Comparison of ENCODE assay signal across 10 cellular contexts in the genomic region with DNA sequence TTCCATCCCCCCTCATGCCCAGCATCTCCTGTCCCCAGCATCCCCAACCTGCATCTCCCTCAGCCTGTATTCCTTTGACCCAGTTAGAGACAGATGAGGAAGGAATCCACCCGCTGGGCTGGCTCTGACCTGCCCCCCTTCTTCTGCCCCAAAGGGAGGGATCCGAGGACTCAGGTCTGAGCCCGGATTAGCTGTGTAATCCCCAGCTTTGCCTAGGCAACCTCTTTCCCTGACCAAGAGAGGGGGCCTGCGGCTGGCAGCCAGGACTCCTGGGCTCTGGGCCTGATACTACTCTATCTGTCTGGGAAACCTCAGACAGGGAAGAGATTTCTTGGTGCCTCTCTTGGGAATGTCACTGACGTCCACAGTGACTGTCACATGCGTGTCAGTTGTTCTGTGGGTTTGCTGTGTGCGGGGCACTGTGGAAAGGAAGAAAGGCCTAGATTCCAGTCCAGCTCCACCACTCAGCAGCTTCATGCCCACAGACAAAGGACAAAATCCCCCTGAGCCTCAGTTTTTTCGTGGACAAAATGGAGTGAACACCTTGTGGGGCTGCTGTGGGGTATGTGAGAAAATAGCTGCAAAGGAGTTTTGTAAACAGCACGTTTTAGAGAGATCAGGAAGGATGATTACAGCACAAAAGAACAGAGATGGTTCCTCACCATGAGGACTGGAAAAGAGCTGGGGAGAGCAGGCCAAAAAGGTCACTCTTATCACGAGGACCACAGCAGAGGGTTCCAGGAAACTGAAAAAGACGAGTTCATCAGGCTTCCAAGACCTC. TPM values are rescaled to one million over a fixed set of nuclear protein-coding genes. Genes with fewer than 3 reads are reported as not detected.
DNase-seq lines count a peak whose midpoint lies in the region; ATAC-seq and TF ChIP-seq lines count a peak whose summit lies in the region.
"Had no signal": no experiment of that assay in that cellular context is flagged by ENCODE, and none has a peak within 500 bp of the region (broad histone marks: within the 10 kb centered on the region; RNA-seq: fewer than 3 reads in every experiment).

No MANE protein-coding gene starts in this region.

- no peak overlapping the region for H3K4me3 ChIP-seq in CD8-positive, alpha-beta T cell (ENCODE audit: low read depth, low read length)
- peak overlapping the region; percentile 95 for H3K4me3 ChIP-seq in Loucy (ENCODE audit: low read length, poor library complexity, severe bottlenecking)

- H3K4me1 Mint-ChIP-seq in CD8-positive, alpha-beta T cell (ENCODE audit: low read depth) = peaks cover 22% of the 10 kb centered on the region
- peaks cover 43% of the 10 kb centered on the region for H3K4me1 Mint-ChIP-seq in brain
- H3K4me1 Mint-ChIP-seq in natural killer cell = peaks cover 19 to 25% of the 10 kb centered on the region in 2 donors

- H3K27me3 Mint-ChIP-seq in CD8-positive, alpha-beta T cell (ENCODE audit: low read depth) = peaks cover 15% of the 10 kb centered on the region
- H3K27me3 Mint-ChIP-seq in brain = peaks cover 25% of the 10 kb centered on the region
- H3K27me3 Mint-ChIP-seq in natural killer cell (ENCODE audit: low read depth in 2 of 2) = no peaks in the 10 kb centered on the region

- no peaks in the 10 kb centered on the region for H3K9me3 ChIP-seq in CD8-positive, alpha-beta T cell (ENCODE audit: low read length)
- H3K9me3 ChIP-seq in Loucy (ENCODE audit: insufficient read depth, low read depth, low read length) = peaks cover 5% of the 10 kb centered on the region; the same call in 1 of the 2 replicates

- ATAC-seq in CD8-positive, alpha-beta T cell = no peak
- ATAC-seq in natural killer cell = no peak

- intact Hi-C loops in CD8-positive, alpha-beta T cell (cut with DNase I, micrococcal nuclease) = loop anchor here (1.0 to 10.0 kb wide), 10 partner anchors 9 to 253 kb away; a partner anchor contains a TSS
- intact Hi-C loops in natural killer cell (cut with micrococcal nuclease) = loop anchor here (5.0 kb wide), 1 partner anchor 33 kb away; no protein-coding TSS in a partner anchor

- H3K27ac Mint-ChIP-seq in CD8-positive, alpha-beta T cell = peak overlapping the region; percentile 45
- peak overlapping the region; percentile 50 to 98 (median 76) for H3K27ac Mint-ChIP-seq in brain
- H3K27ac Mint-ChIP-seq in natural killer cell = no peak overlapping the region

- H4K20me1 ChIP-seq in Loucy (ENCODE audit: insufficient read depth, low read length, poor library complexity, severe bottlenecking) = no peaks in the 10 kb centered on the region

- H3K4me2 ChIP-seq in Loucy (ENCODE audit: low read depth, low read length, poor library complexity, severe bottlenecking) = peak overlapping the region; percentile 87

- H3K4me1 ChIP-seq in CD8-positive, alpha-beta T cell (ENCODE audit: insufficient read depth, low read length) = peaks cover 21% of the 10 kb centered on the region
- H3K4me1 ChIP-seq in Loucy (ENCODE audit: insufficient read depth, low read length, poor library complexity, severe bottlenecking) = peaks cover 66% of the 10 kb centered on the region

- H3F3A ChIP-seq in Loucy (ENCODE audit: low read depth) = peaks cover 14% of the 10 kb centered on the region

- CTCF ChIA-PET in CD8-positive, alpha-beta T cell (lab: Charles Lee) = interaction anchor here (1.5 to 2.4 kb wide), 2 partner anchors 9 to 22 kb away, joined by 4 to 9 read pairs; a partner anchor contains a TSS
- CTCF ChIA-PET in GM10248 (lab: Yijun Ruan, JAX) = interaction anchor here (0.7 to 1.0 kb wide), 2 partner anchors 8 to 33 kb away, joined by 3 read pairs; no protein-coding TSS in a partner anchor

- POLR2A ChIA-PET in CD8-positive, alpha-beta T cell (lab: Charles Lee) = no interaction called here
- POLR2A ChIA-PET in GM10248 (lab: Yijun Ruan, JAX) = no interaction called here

- TF ChIP-seq CTCF in CD8-positive, alpha-beta T cell (IDR thresholded peaks at IDR 0.05) = no peak
- TF ChIP-seq CTCF in Loucy (conservative IDR thresholded peaks at IDR 0.05; ENCODE audit: low read length) (no peak), brain (conservative IDR thresholded peaks at IDR 0.05) (no peak), natural killer cell (IDR thresholded peaks at IDR 0.05) (no peak), GM10248 (IDR thresholded peaks at IDR 0.05; ENCODE audit: control extremely low read depth, extremely low read depth, low read depth, missing control alignments) (no peak)

- H3K27ac ChIP-seq in CD8-positive, alpha-beta T cell (ENCODE audit: low read depth, low read length) = no peak overlapping the region

- no peak overlapping the region for H2AFZ ChIP-seq in Loucy (ENCODE audit: low read length)

- peak overlapping the region; percentile 77 for H3K9ac ChIP-seq in Loucy (ENCODE audit: low read depth, low read length, poor library complexity, severe bottlenecking)

- peaks cover 14% of the 10 kb centered on the region for H3K36me3 ChIP-seq in CD8-positive, alpha-beta T cell (ENCODE audit: insufficient read depth, low read length)
- no peaks in the 10 kb centered on the region; the same call in 1 of the 2 replicates for H3K36me3 ChIP-seq in Loucy (ENCODE audit: insufficient read depth, low read length)

- no peaks in the 10 kb centered on the region for H3K27me3 ChIP-seq in CD8-positive, alpha-beta T cell (ENCODE audit: insufficient read depth, low read length)
- H3K27me3 ChIP-seq in Loucy (ENCODE audit: insufficient read depth, low read length, poor library complexity, severe bottlenecking) = no peaks in the 10 kb centered on the region

- H3K9me3 Mint-ChIP-seq in CD8-positive, alpha-beta T cell = no peaks in the 10 kb centered on the region
- H3K9me3 Mint-ChIP-seq in brain = peaks cover 0 to 3% (median 0%) of the 10 kb centered on the region in 5 experiments
- no peaks in the 10 kb centered on the region for H3K9me3 Mint-ChIP-seq in natural killer cell

- H3K36me3 Mint-ChIP-seq in CD8-positive, alpha-beta T cell = peaks cover 21% of the 10 kb centered on the region
- H3K36me3 Mint-ChIP-seq in brain = peaks cover 14% of the 10 kb centered on the region
- no peaks in the 10 kb centered on the region for H3K36me3 Mint-ChIP-seq in natural killer cell

- peak overlapping the region; percentile 70 for H3K4me3 Mint-ChIP-seq in CD8-positive, alpha-beta T cell
- H3K4me3 Mint-ChIP-seq in brain (peak overlapping the region; percentile 66 to 96 (median 86)), natural killer cell (peak overlapping the region; percentile 61)

- no peaks in the 10 kb centered on the region for H3K9me2 ChIP-seq in Loucy (replicated peaks; ENCODE audit: low read depth, low read length)

- DNase-seq in CD8-positive, alpha-beta T cell = no peak
- DNase-seq in natural killer cell (no peak), NCI-H510A (lab: John Stamatoyannopoulos, UW) (no peak), NCI-H2081 (lab: John Stamatoyannopoulos, UW) (no peak), midbrain (lab: John Stamatoyannopoulos, UW) (no peak), GM10248 (ENCODE audit: extremely low spot score) (no peak)
- DNase-seq: stimulated activated CD4-positive, alpha-beta T cell treated with anti-CD3 and anti-CD28 coated beads, Interleukin-4, amount 100 ng/mL, for 1 hour had no signal

- H3K79me2 ChIP-seq in Loucy (ENCODE audit: insufficient read depth, low read length) = peaks cover 28% of the 10 kb centered on the region

RNA-seq across cellular contexts. Expression of a gene that starts 1.3 kb away (rescaled TPM):
- total RNA-seq in CD8-positive, alpha-beta T cell = 100 to 1,000 TPM; 220 to 237 TPM
- 237 TPM for polyA plus RNA-seq in brain (ENCODE audit: insufficient read depth, low read depth, low replicate concordance)
- total RNA-seq in natural killer cell = 100 to 1,000 TPM; 346 to 393 (median 360) TPM

RNA-seq across cellular contexts. Expression of a gene that starts 21.8 kb away (rescaled TPM):
- total RNA-seq in CD8-positive, alpha-beta T cell = 10 to 100 TPM; 56.8 to 56.9 TPM
- 752 TPM for polyA plus RNA-seq in brain (ENCODE audit: insufficient read depth, low read depth, low replicate concordance)
- total RNA-seq in natural killer cell = 100 to 1,000 TPM; 172 to 218 (median 212) TPM

RNA-seq across cellular contexts. Expression of a gene that starts 24.3 kb away (rescaled TPM):
- 1 to 10 TPM; 1.0 to 2.0 TPM for total RNA-seq in CD8-positive, alpha-beta T cell
- polyA plus RNA-seq in brain (ENCODE audit: insufficient read depth, low read depth, low replicate concordance) = 5.2 TPM
- total RNA-seq in natural killer cell = 1 to 10 TPM; 1.7 to 5.2 (median 4.1) TPM

RNA-seq across cellular contexts. Expression of a gene that starts 34.1 kb away (rescaled TPM):
- not detected for total RNA-seq in CD8-positive, alpha-beta T cell
- not detected for polyA plus RNA-seq in brain (ENCODE audit: insufficient read depth, low read depth, low replicate concordance)
- not detected for total RNA-seq in natural killer cell
- total RNA-seq: Daoy had no signal

RNA-seq across cellular contexts. Expression of a gene that starts 45.1 kb away (rescaled TPM):
- not detected for total RNA-seq in CD8-positive, alpha-beta T cell
- 3.0 TPM for polyA plus RNA-seq in brain (ENCODE audit: insufficient read depth, low read depth, low replicate concordance)
- total RNA-seq in natural killer cell = 1 to 10 TPM in 1 of 3 donors, under 1 TPM in 1, not detected in 1; 0.96 to 1.1 TPM
- total RNA-seq: Daoy had no signal

Comparison
In these comparisons a context has a peak if more than half of its experiments do, and no peak if none do; other contexts are left out.
1. H3K27ac Mint-ChIP-seq: peak in CD8-positive, alpha-beta T cell (single experiment) and brain (5 of 5); none in natural killer cell (0 of 2).
2. Peak in every context shown above with its lines, with median percentiles within 50 percentile points of each other: H3K4me3 Mint-ChIP-seq.